In the genomic region with DNA sequence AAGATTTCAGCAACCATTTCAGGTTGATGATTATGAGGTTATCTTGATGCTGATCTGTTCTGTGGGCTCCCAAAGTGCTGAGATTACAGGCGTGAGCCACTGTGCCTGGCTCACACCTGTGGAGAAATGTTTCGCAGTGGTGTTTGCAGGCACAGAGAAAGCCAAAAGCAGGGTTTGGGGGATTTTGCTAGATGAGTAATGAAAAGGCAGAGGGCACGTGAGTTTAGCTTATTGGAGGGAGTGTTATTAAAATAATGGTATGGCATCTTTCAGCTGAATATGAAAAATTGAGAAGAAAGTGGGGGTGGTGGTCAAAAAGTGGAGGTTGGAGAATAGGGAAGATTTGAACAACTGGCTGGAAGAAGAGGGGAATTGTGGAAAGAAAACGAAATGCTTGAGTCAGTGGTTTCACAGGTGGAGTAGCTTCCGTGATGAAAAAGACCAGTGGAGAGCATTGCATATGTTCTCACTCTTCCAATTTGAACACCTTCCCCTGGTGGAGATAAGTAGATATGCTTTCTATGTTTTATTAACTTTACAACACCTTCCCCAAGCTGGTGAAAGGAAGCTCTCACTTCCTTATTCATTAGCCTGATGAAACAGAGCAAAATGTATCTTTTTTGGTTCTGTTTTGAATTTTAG, we compare ENCODE assay signal across 8 cellular contexts. TPM values are rescaled to one million over a fixed set of nuclear protein-coding genes. Genes with fewer than 3 reads are reported as not detected.
A peak's percentile ranks its signal among the peaks of the same experiment; 100 is the strongest.
DNase-seq lines count a peak whose midpoint lies in the region; ATAC-seq and TF ChIP-seq lines count a peak whose summit lies in the region.

No MANE protein-coding gene starts in this region.

- no peak for TF ChIP-seq CTCF in psoas muscle (IDR thresholded peaks at IDR 0.05)

- no peak overlapping the region for H3K4me3 ChIP-seq in psoas muscle

- intact Hi-C loops in psoas muscle (cut with DNase I): loop anchor here in 1 of 2 donors (5.0 to 10.0 kb wide), 2 partner anchors 70 to 222 kb away; no protein-coding TSS in a partner anchor

- WGBS in psoas muscle, 3 donors: 78 to 90% (median 81%) methylated on average over 5 of the region's 5 CpGs

- H3K36me3 ChIP-seq in psoas muscle (ENCODE audit: insufficient read depth in 1 of 2, low read depth in 1 of 2): no peaks in the 10 kb centered on the region

- H3K4me1 ChIP-seq in psoas muscle: no peaks in the 10 kb centered on the region

- peak; percentile 49 for DNase-seq in activated naive CD4-positive, alpha-beta T cell treated with Interleukin-2 at 50 U/mL for 16 hours
- DNase-seq in activated naive CD4-positive, alpha-beta T cell (lab: John Stamatoyannopoulos, UW): no peak
- DNase-seq in T-helper 2 cell (peak in 3 of 5 experiments; percentile 15 to 75 (median 46)), GDM1 (lab: John Stamatoyannopoulos, UW) (no peak), NCI-H1436 (lab: John Stamatoyannopoulos, UW) (no peak), psoas muscle (no peak)
- peak; percentile 26 for DNase-seq in stimulated activated CD4-positive, alpha-beta T cell treated with anti-CD3 and anti-CD28 coated beads, Interleukin-4, amount 100 ng/mL, for 1 hour

- peaks cover 0 to 44% (median 0%) of the 10 kb centered on the region in 3 donors for H3K27me3 ChIP-seq in psoas muscle (ENCODE audit: insufficient read depth in 3 of 3, low read length in 2 of 3)

- no peaks in the 10 kb centered on the region for H3K9me3 ChIP-seq in psoas muscle

- no peak overlapping the region for H3K27ac ChIP-seq in psoas muscle

- ATAC-seq in HG03064 (IDR thresholded peaks at IDR 0.05; ENCODE audit: low read depth, unreplicated experiment) (peak; percentile 29), psoas muscle (no peak)

RNA-seq across cellular contexts. Expression of a gene that starts 1.1 kb away (rescaled TPM):
- 1 to 10 TPM; 1.6 to 2.9 (median 2.2) TPM for total RNA-seq in psoas muscle
- 1 to 10 TPM; 1.6 to 9.9 (median 1.6) TPM for polyA plus RNA-seq in psoas muscle

RNA-seq across cellular contexts. Expression of a gene that starts 27.2 kb away (rescaled TPM):
- 1 to 10 TPM; 2.4 to 3.2 (median 2.5) TPM for total RNA-seq in psoas muscle
- 1 to 10 TPM; 1.3 to 2.8 (median 1.5) TPM for polyA plus RNA-seq in psoas muscle

Comparison
In these comparisons a context has a peak if more than half of its experiments do, and no peak if none do; other contexts are left out.
1. DNase-seq: peak in activated naive CD4-positive, alpha-beta T cell treated with Interleukin-2 at 50 U/mL for 16 hours (single experiment), T-helper 2 cell (3 of 5) and stimulated activated CD4-positive, alpha-beta T cell treated with anti-CD3 and anti-CD28 coated beads, Interleukin-4, amount 100 ng/mL, for 1 hour (single experiment); none in activated naive CD4-positive, alpha-beta T cell (0 of 4), GDM1 (single experiment), NCI-H1436 (single experiment) and psoas muscle (0 of 2).